Comparison of ENCODE assay signal across 1 cellular context in genomic region chr3:37174532-37175126, GRCh38.
TF ChIP-seq lines count a peak whose summit lies in the region.

LRRFIP2 (minus strand) TSS chr3:37174582; CDS start chr3:37148983, 25,599 bp downstream.

TF ChIP-seq in K562, 482 proteins besides CTCF, POLR2A, EP300 and RAD21 (continued from another document):
- TF ChIP-seq AFF1 (IDR thresholded peaks at IDR 0.05; ENCODE audit: low read depth in 1 of 2, partially characterized antibody in 2 of 2) (peak in 1 of 2 experiments; percentile 36), ZNF398 (CRISPR knock-in tag; IDR thresholded peaks at IDR 0.05) (no peak), ZSCAN29 (IDR thresholded peaks at IDR 0.05) (no peak), POLR2AphosphoS2 (IDR thresholded peaks at IDR 0.05; ENCODE audit: low read length) (no peak), ZBTB8A (IDR thresholded peaks at IDR 0.05; ENCODE audit: partially characterized antibody) (no peak), JUN (IDR thresholded peaks at IDR 0.05; ENCODE audit: borderline replicate concordance, low read depth, low read length) (peak; percentile 18; the same call in 1 of the 2 replicates), JUN (CRISPR knock-in tag; IDR thresholded peaks at IDR 0.05; ENCODE audit: borderline replicate concordance) (no peak), MAZ (CRISPR knock-in tag; conservative IDR thresholded peaks at IDR 0.05 in 1 of 2, IDR thresholded peaks at IDR 0.05 in 1 of 2) (peak in 1 of 2 experiments; percentile 8; a peak in 1 of 4 replicates), MEF2D (tag; conservative IDR thresholded peaks at IDR 0.05; ENCODE audit: low read depth) (no peak), SMARCE1 (IDR thresholded peaks at IDR 0.05) (0 out of 2 replicates have a peak, but pooled peaks have one; percentile 26), HDAC2 (IDR thresholded peaks at IDR 0.05) (peak; percentile 9; the same call in 1 of the 2 replicates), NFE2L1 (tag; IDR thresholded peaks at IDR 0.05; ENCODE audit: borderline replicate concordance, low read depth) (no peak), SOX6 (IDR thresholded peaks at IDR 0.05) (peak; percentile 53; the same call in 1 of the 2 replicates), FOXM1 (IDR thresholded peaks at IDR 0.05; ENCODE audit: low read depth) (peak; percentile 87), FOXM1 (CRISPR knock-in tag; IDR thresholded peaks at IDR 0.05; ENCODE audit: low read depth) (no peak), SIN3B (IDR thresholded peaks at IDR 0.05; ENCODE audit: low read depth) (no peak), HMBOX1 (IDR thresholded peaks at IDR 0.05) (peak; percentile 27; the same call in 1 of the 2 replicates), ETV1 (tag; conservative IDR thresholded peaks at IDR 0.05; ENCODE audit: low read depth) (no peak), ZNF586 (CRISPR knock-in tag; conservative IDR thresholded peaks at IDR 0.05) (no peak), ZFP91 (CRISPR knock-in tag; IDR thresholded peaks at IDR 0.05) (no peak), HINFP (tag; conservative IDR thresholded peaks at IDR 0.05; ENCODE audit: low read depth) (no peak), ZNF316 (IDR thresholded peaks at IDR 0.05) (no peak), SMARCB1 (IDR thresholded peaks at IDR 0.05; ENCODE audit: insufficient read length, low read depth) (peak; percentile 35), GATA2 (CRISPR knock-in tag; IDR thresholded peaks at IDR 0.05) (peak; percentile 55), CREM (IDR thresholded peaks at IDR 0.05; ENCODE audit: low read depth) (peak; percentile 53), ATF1 (CRISPR knock-in tag; IDR thresholded peaks at IDR 0.05) (no peak), ATF1 (tag; IDR thresholded peaks at IDR 0.05) (peak; percentile 65), POLR2H (tag; IDR thresholded peaks at IDR 0.05; ENCODE audit: low read depth) (0 out of 2 replicates have a peak, but pooled peaks have one; percentile 41), TGIF2 (CRISPR knock-in tag; IDR thresholded peaks at IDR 0.05) (no peak), ZNF584 (CRISPR knock-in tag; IDR thresholded peaks at IDR 0.05; ENCODE audit: low read depth) (no peak), YY1 (IDR thresholded peaks at IDR 0.05; ENCODE audit: borderline replicate concordance in 1 of 3, control insufficient read depth in 1 of 3, extremely low read depth in 1 of 3, insufficient read depth in 3 of 3, insufficient read length in 1 of 3, insufficient replicate concordance in 2 of 3, low read depth in 1 of 3, low read length in 2 of 3) (no peak)
- TF ChIP-seq, protein P1, sequence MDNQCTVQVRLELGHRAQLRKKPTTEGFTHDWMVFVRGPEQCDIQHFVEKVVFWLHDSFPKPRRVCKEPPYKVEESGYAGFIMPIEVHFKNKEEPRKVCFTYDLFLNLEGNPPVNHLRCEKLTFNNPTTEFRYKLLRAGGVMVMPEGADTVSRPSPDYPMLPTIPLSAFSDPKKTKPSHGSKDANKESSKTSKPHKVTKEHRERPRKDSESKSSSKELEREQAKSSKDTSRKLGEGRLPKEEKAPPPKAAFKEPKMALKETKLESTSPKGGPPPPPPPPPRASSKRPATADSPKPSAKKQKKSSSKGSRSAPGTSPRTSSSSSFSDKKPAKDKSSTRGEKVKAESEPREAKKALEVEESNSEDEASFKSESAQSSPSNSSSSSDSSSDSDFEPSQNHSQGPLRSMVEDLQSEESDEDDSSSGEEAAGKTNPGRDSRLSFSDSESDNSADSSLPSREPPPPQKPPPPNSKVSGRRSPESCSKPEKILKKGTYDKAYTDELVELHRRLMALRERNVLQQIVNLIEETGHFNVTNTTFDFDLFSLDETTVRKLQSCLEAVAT (IDR thresholded peaks at IDR 0.05), result no peak
- TF ChIP-seq, protein P2, sequence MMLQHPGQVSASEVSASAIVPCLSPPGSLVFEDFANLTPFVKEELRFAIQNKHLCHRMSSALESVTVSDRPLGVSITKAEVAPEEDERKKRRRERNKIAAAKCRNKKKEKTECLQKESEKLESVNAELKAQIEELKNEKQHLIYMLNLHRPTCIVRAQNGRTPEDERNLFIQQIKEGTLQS (IDR thresholded peaks at IDR 0.05), result peak; percentile 23; the same call in 1 of the 2 replicates
- TF ChIP-seq, protein P2 (CRISPR knock-in tag; conservative IDR thresholded peaks at IDR 0.05), result 0 out of 2 replicates have a peak, but pooled peaks have one; percentile 18
